In genomic region chr7:24955313-24955712, GRCh38 we compare ENCODE assay signal across 29 cellular contexts.
"Had no signal": no experiment of that assay in that cellular context is flagged by ENCODE, and none has a peak within 500 bp of the region (broad histone marks: within the 10 kb centered on the region; RNA-seq: fewer than 3 reads in every experiment).

No MANE protein-coding gene starts in this region.

- H3K4me3 Mint-ChIP-seq: natural killer cell; nephron; neural progenitor cell; stimulated activated effector memory CD8-positive, alpha-beta T cell treated with anti-CD3 and anti-CD28 coated beads, Interleukin-12 subunit alpha, Interleukin-12 subunit beta, amount 100 ng/mL, for 72 hours; stimulated activated naive CD8-positive, alpha-beta T cell treated with anti-CD3 and anti-CD28 coated beads, Interleukin-15, amount 100 ng/mL, for 72 hours; type B pancreatic cell had no signal

- H3K9me3 Mint-ChIP-seq: natural killer cell; nephron; stimulated activated effector memory CD8-positive, alpha-beta T cell treated with anti-CD3 and anti-CD28 coated beads, Interleukin-12 subunit alpha, Interleukin-12 subunit beta, amount 100 ng/mL, for 72 hours; type B pancreatic cell had no signal

- H3K4me1 Mint-ChIP-seq: nephron had no signal

- H3K4me2 ChIP-seq: neural progenitor cell had no signal

- H2AFZ ChIP-seq: neural progenitor cell, parathyroid adenoma had no signal

- H3K9me3 ChIP-seq: ovary, psoas muscle, right lobe of liver, suprapubic skin, testis, tibial artery, transverse colon, upper lobe of right lung, uterus had no signal

- H3K27ac Mint-ChIP-seq: nephron; neural progenitor cell; progenitor cell of endocrine pancreas; stimulated activated effector memory CD8-positive, alpha-beta T cell treated with anti-CD3 and anti-CD28 coated beads, Interleukin-12 subunit alpha, Interleukin-12 subunit beta, amount 100 ng/mL, for 72 hours; stimulated activated naive CD8-positive, alpha-beta T cell treated with anti-CD3 and anti-CD28 coated beads, Interleukin-15, amount 100 ng/mL, for 72 hours; type B pancreatic cell had no signal

- DNase-seq: natural killer cell; occipital lobe; ovary; posterior cingulate gyrus; psoas muscle; right cardiac atrium; right lobe of liver; sigmoid colon; small intestine; stimulated activated CD4-positive, alpha-beta T cell treated with anti-CD3 and anti-CD28 coated beads, Interleukin-15, amount 100 ng/mL, for 24 hours; stimulated activated CD4-positive, alpha-beta T cell treated with anti-CD3 and anti-CD28 coated beads, Interleukin-2, amount 100 ng/mL, for 24 hours; stimulated activated CD4-positive, alpha-beta T cell treated with anti-CD3 and anti-CD28 coated beads, Interleukin-2, amount 100 ng/mL, for 48 hours; stimulated activated CD4-positive, alpha-beta T cell treated with anti-CD3 and anti-CD28 coated beads, Interleukin-4, amount 100 ng/mL, for 24 hours; stimulated activated naive CD4-positive, alpha-beta T cell; stimulated activated naive CD8-positive, alpha-beta T cell treated with anti-CD3 and anti-CD28 coated beads, Interleukin-15, amount 100 ng/mL, for 72 hours; stimulated activated naive CD8-positive, alpha-beta T cell treated with anti-CD3 and anti-CD28 coated beads, Interleukin-15, Interleukin-2, amounts not matched to agents 100 U/mL and 50 U/mL, for 24 hours; substantia nigra; testis; tibial artery; transverse colon; upper lobe of right lung; uterus had no signal

- H3K27ac ChIP-seq: neural progenitor cell, ovary, parathyroid adenoma, psoas muscle, right lobe of liver, sigmoid colon, suprapubic skin, testis, tibial artery, transverse colon, upper lobe of right lung, uterus had no signal

- ATAC-seq: natural killer cell; psoas muscle; right cardiac atrium; right lobe of liver; stimulated activated effector memory CD8-positive, alpha-beta T cell treated with anti-CD3 and anti-CD28 coated beads, Interleukin-12 subunit alpha, Interleukin-12 subunit beta, amount 100 ng/mL, for 72 hours; stimulated activated naive CD8-positive, alpha-beta T cell treated with anti-CD3 and anti-CD28 coated beads, Interleukin-15, amount 100 ng/mL, for 72 hours; stimulated activated naive CD8-positive, alpha-beta T cell treated with anti-CD3 and anti-CD28 coated beads, Interleukin-15, Interleukin-2, amounts not matched to agents 100 U/mL and 50 U/mL, for 24 hours; upper lobe of right lung had no signal

- H3K36me3 Mint-ChIP-seq: natural killer cell; neural progenitor cell; stimulated activated effector memory CD8-positive, alpha-beta T cell treated with anti-CD3 and anti-CD28 coated beads, Interleukin-12 subunit alpha, Interleukin-12 subunit beta, amount 100 ng/mL, for 72 hours; type B pancreatic cell had no signal

- H3K4me1 ChIP-seq: neural progenitor cell, psoas muscle, right lobe of liver, sigmoid colon, suprapubic skin, testis, tibial artery, transverse colon, upper lobe of right lung, uterus had no signal

- H3K27me3 Mint-ChIP-seq: progenitor cell of endocrine pancreas; stimulated activated naive CD8-positive, alpha-beta T cell treated with anti-CD3 and anti-CD28 coated beads, Interleukin-15, amount 100 ng/mL, for 72 hours; type B pancreatic cell had no signal

- H3K4me3 ChIP-seq: neural progenitor cell, ovary, psoas muscle, right lobe of liver, sigmoid colon, suprapubic skin, testis, tibial artery, transverse colon, upper lobe of right lung, uterus had no signal

- H3K27me3 ChIP-seq: neural progenitor cell, ovary, right lobe of liver, sigmoid colon, suprapubic skin, testis, tibial artery, transverse colon, upper lobe of right lung, uterus had no signal

- H3K9ac ChIP-seq: neural progenitor cell, parathyroid adenoma had no signal

- H3K36me3 ChIP-seq: neural progenitor cell, ovary, right lobe of liver, sigmoid colon, suprapubic skin, tibial artery, transverse colon, upper lobe of right lung, uterus had no signal
